Comparison of ENCODE assay signal across 18 cellular contexts in the genomic region with DNA sequence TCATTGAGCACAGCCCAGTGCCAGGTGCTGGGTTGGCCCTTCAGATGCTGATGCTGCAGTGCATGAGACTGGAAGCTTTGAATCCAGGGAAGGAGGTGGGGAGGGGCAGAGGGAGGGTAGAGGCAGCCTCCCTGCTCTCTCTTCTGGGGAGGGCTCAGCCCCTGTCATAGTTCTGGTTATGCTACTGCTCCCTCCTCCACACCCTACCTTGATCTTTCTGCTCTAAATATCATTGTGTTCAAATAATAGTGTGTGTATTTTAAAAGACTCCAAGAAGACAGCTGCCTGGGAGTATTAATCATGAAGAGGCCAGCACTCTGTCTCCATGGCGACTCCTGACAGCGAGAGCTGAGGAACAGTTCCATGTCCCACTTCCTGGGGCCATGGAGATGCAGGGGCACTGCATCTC. TPM values are rescaled to one million over a fixed set of nuclear protein-coding genes. Genes with fewer than 3 reads are reported as not detected.
A peak's percentile ranks its signal among the peaks of the same experiment; 100 is the strongest.
DNase-seq lines count a peak whose midpoint lies in the region; ATAC-seq and TF ChIP-seq lines count a peak whose summit lies in the region.
"Had no signal": no experiment of that assay in that cellular context is flagged by ENCODE, and none has a peak within 500 bp of the region (broad histone marks: within the 10 kb centered on the region; RNA-seq: fewer than 3 reads in every experiment).

No MANE protein-coding gene starts in this region.

- H3K4me1 ChIP-seq in osteoblast (ENCODE audit: insufficient read depth, low read length): no peaks in the 10 kb centered on the region

- TF ChIP-seq CTCF in osteoblast (IDR thresholded peaks at IDR 0.05; ENCODE audit: extremely low read depth, low read depth, low read length) (no peak), omental fat pad (IDR thresholded peaks at IDR 0.05) (no peak)

- no peaks in the 10 kb centered on the region for H4K20me1 ChIP-seq in osteoblast (ENCODE audit: insufficient read depth, low read length)

- H3K27me3 ChIP-seq in osteoblast (ENCODE audit: insufficient read depth, low read length): peaks cover 48% of the 10 kb centered on the region

- ATAC-seq in GM19467 (IDR thresholded peaks at IDR 0.05; ENCODE audit: unreplicated experiment) (no peak), omental fat pad (ENCODE audit: low FRiP score) (no peak)
- ATAC-seq: CD8-positive, alpha-beta T cell; HepG2; left ventricle myocardium superior; stimulated activated naive CD8-positive, alpha-beta T cell treated with anti-CD3 and anti-CD28 coated beads, Interleukin-15, amount 100 ng/mL, for 72 hours had no signal

- no peaks in the 10 kb centered on the region for H3K79me2 ChIP-seq in osteoblast (ENCODE audit: insufficient read depth, low read length)

- H3K27ac ChIP-seq in angular gyrus (ENCODE audit: low read depth, low read length) (peak overlapping the region; percentile 13), osteoblast (ENCODE audit: low read depth, low read length) (no peak overlapping the region)
- H3K27ac ChIP-seq: uterus had no signal

- H3K4me2 ChIP-seq in osteoblast (ENCODE audit: insufficient read depth, low read length): no peak overlapping the region

- H3K36me3 ChIP-seq in osteoblast (ENCODE audit: insufficient read depth, low read length): no peaks in the 10 kb centered on the region
- H3K36me3 ChIP-seq: uterus had no signal

- DNase-seq in NCI-H2171 treated with DMSO at 0.1 percent for 48 hours (lab: John Stamatoyannopoulos, UW) (peak; percentile 3), NCI-H2171 (lab: John Stamatoyannopoulos, UW) (no peak), NCI-H146 (lab: John Stamatoyannopoulos, UW) (peak; percentile 61), osteoblast (ENCODE audit: insufficient read length, low spot score, missing footprints) (peak; percentile 92), KG1 (lab: John Stamatoyannopoulos, UW) (no peak), omental fat pad (ENCODE audit: low spot score) (no peak)
- DNase-seq: activated naive CD4-positive, alpha-beta T cell treated with anti-CD3 and anti-CD28 coated beads for 36 hours; CD8-positive, alpha-beta T cell; effector CD8-positive, alpha-beta T cell; left ventricle myocardium superior; MV-4-11; NCI-H526 treated with DMSO at 0.1 percent for 48 hours; stimulated activated naive CD8-positive, alpha-beta T cell treated with anti-CD3 and anti-CD28 coated beads, Interleukin-15, amount 100 ng/mL, for 72 hours; uterus had no signal

- H3K4me3 ChIP-seq in osteoblast (ENCODE audit: insufficient read depth, low read length): no peak overlapping the region
- H3K4me3 ChIP-seq: uterus had no signal

- H2AFZ ChIP-seq in osteoblast (ENCODE audit: low read length): no peak overlapping the region

- H3K9me3 ChIP-seq in osteoblast (ENCODE audit: low read depth, low read length): no peaks in the 10 kb centered on the region
- H3K9me3 ChIP-seq: uterus had no signal

RNA-seq across cellular contexts. Expression of gene EGR4, which starts 3.8 kb away (rescaled TPM):
- total RNA-seq in osteoblast (not detected in 2 replicates), omental fat pad (not detected)
- total RNA-seq: bronchial epithelial cell, HepG2, left ventricle myocardium superior, uterus had no signal

RNA-seq across cellular contexts. Expression of gene FBXO41, which starts 12.9 kb away (rescaled TPM):
- 0.29 and 0.36 TPM in 2 replicates for total RNA-seq in osteoblast
- total RNA-seq in omental fat pad: 1 to 10 TPM; 1.1 to 3.1 (median 2.0) TPM

Comparison
In these comparisons a context has a peak if more than half of its experiments do, and no peak if none do; other contexts are left out.
1. DNase-seq: peak in NCI-H2171 treated with DMSO at 0.1 percent for 48 hours (single experiment), NCI-H146 (single experiment) and osteoblast (single experiment); none in NCI-H2171 (single experiment), KG1 (single experiment) and omental fat pad (single experiment).